ENCODE assay signal across 12 cellular contexts in the genomic region with DNA sequence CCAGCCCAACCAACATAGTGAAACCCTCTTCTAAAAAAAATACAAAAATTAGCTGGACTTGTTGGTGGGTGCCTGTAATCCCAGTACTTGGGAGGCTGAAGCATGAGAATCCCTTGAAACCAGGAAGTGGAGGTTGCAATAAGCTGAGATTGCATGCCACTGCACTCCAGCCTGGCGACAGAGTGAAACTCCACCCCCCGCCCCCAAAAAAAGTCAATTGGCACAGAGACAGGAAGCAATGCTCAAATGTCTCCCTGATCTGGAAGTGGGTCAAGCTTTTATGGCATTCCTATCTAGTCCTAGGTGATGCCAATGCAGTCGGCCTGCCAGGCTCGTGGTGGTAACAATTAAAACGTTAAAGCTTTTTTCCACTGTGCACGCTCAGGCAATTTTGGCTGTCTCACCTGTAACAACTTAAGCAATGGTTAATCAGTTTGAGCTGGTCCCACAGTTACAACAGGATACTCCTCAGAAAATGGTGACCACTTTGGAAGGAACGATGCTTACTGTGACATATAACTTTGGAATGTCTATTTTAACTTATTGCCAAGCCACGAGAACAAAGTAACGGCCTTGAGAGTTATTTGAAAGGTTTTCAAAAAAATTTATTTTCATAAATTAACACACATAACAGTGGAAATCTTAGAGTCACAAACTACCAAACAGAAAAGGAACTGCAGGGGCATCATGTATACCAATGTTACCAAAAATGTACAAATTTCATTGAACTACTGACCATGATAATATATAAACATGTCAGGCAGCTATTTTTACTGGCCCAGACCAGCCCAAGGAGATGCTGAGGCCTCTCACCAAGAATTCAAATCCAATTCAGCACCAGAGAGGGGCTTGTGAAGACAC. TPM values are rescaled to one million over a fixed set of nuclear protein-coding genes. Genes with fewer than 3 reads are reported as not detected.
DNase-seq lines count a peak whose midpoint lies in the region; ATAC-seq and TF ChIP-seq lines count a peak whose summit lies in the region.
"Had no signal": no experiment of that assay in that cellular context is flagged by ENCODE, and none has a peak within 500 bp of the region (broad histone marks: within the 10 kb centered on the region; RNA-seq: fewer than 3 reads in every experiment).

No MANE protein-coding gene starts in this region.

- CTCF ChIA-PET in PC-3 (lab: Charles Lee), result interaction anchor here (0.6 kb wide), 1 partner anchor 289 kb away, joined by 3 read pairs; no protein-coding TSS in a partner anchor

- H3K79me2 ChIP-seq in PC-3 (ENCODE audit: low read length) (no peaks in the 10 kb centered on the region), osteoblast (ENCODE audit: insufficient read depth, low read length) (no peaks in the 10 kb centered on the region)

- POLR2A ChIA-PET in PC-3 (lab: Charles Lee; ENCODE audit: unreplicated experiment), result no interaction called here

- H3K9ac ChIP-seq in BLaER1 treated with 17β-estradiol and CSF1 and Interleukin-3, amounts not matched to agents 10 nM and 100 nM, result no peak overlapping the region
- no peak overlapping the region for H3K9ac ChIP-seq in PC-3 (ENCODE audit: low read length)

- H3F3A ChIP-seq in PC-3 (ENCODE audit: low read length, unreplicated experiment), result no peaks in the 10 kb centered on the region

- DNase-seq in PC-3, result peak; percentile 48
- peak; percentile 61 for DNase-seq in epithelial cell of esophagus (ENCODE audit: low read depth)
- peak; percentile 68 for DNase-seq in osteoblast (ENCODE audit: insufficient read length, low spot score, missing footprints)
- DNase-seq in middle frontal gyrus (ENCODE audit: extremely low spot score, low spot score), result no peak
- DNase-seq in T-helper 1 cell, result no peak
- DNase-seq: activated CD8-positive, alpha-beta memory T cell treated with anti-CD3 and anti-CD28 coated beads, Interleukin-2, amount 10 ng/mL, durations not matched to agents 7 days and 5 days; COR-L47; NCI-H2227 treated with DMSO at 0.1 percent for 48 hours had no signal

- peak overlapping the region in 8 of 11 experiments; percentile 6 to 60 (median 29); a peak in 11 of 22 replicates for H3K4me2 ChIP-seq in BLaER1 treated with 17β-estradiol and CSF1 and Interleukin-3, amounts not matched to agents 10 nM and 100 nM
- no peak overlapping the region for H3K4me2 ChIP-seq in PC-3 (ENCODE audit: low read length)
- H3K4me2 ChIP-seq in osteoblast (ENCODE audit: insufficient read depth, low read length), result peak overlapping the region; percentile 83

- peaks cover 34 to 44% (median 42%) of the 10 kb centered on the region in 11 experiments for H3K36me3 ChIP-seq in BLaER1 treated with 17β-estradiol and CSF1 and Interleukin-3, amounts not matched to agents 10 nM and 100 nM
- H3K36me3 ChIP-seq in PC-3 (ENCODE audit: low read depth, low read length), result no peaks in the 10 kb centered on the region
- peaks cover 16% of the 10 kb centered on the region for H3K36me3 ChIP-seq in osteoblast (ENCODE audit: insufficient read depth, low read length)

- intact Hi-C loops in PC-3 (cut with micrococcal nuclease), result no loop called here

- TF ChIP-seq CTCF in PC-3 (conservative IDR thresholded peaks at IDR 0.05; ENCODE audit: low read depth, low read length), result no peak
- no peak for TF ChIP-seq CTCF in epithelial cell of esophagus (IDR thresholded peaks at IDR 0.05; ENCODE audit: insufficient read depth, low read depth, low read length, missing control alignments)
- no peak for TF ChIP-seq CTCF in osteoblast (IDR thresholded peaks at IDR 0.05; ENCODE audit: extremely low read depth, low read depth, low read length)

- no peaks in the 10 kb centered on the region for H3K27me3 ChIP-seq in BLaER1 treated with 17β-estradiol and CSF1 and Interleukin-3, amounts not matched to agents 10 nM and 100 nM
- H3K27me3 ChIP-seq in PC-3 (ENCODE audit: low read length) (no peaks in the 10 kb centered on the region), osteoblast (ENCODE audit: insufficient read depth, low read length) (no peaks in the 10 kb centered on the region)

- H3K4me3 ChIP-seq in BLaER1 treated with 17β-estradiol and CSF1 and Interleukin-3, amounts not matched to agents 10 nM and 100 nM, result no peak overlapping the region
- H3K4me3 ChIP-seq in PC-3 (ENCODE audit: low read length) (no peak overlapping the region), epithelial cell of esophagus (ENCODE audit: low read length) (no peak overlapping the region), osteoblast (ENCODE audit: insufficient read depth, low read length) (peak overlapping the region; percentile 52)
- H3K4me3 ChIP-seq: HAP-1 had no signal

- H2AFZ ChIP-seq in PC-3 (ENCODE audit: low read length), result no peak overlapping the region
- no peak overlapping the region for H2AFZ ChIP-seq in osteoblast (ENCODE audit: low read length)

- H3K9me3 ChIP-seq in BLaER1 treated with 17β-estradiol and CSF1 and Interleukin-3, amounts not matched to agents 10 nM and 100 nM (replicated peaks in 1 of 11), result peaks cover 0 to 8% (median 0%) of the 10 kb centered on the region in 11 experiments; a peak in 2 of 22 replicates
- no peaks in the 10 kb centered on the region for H3K9me3 ChIP-seq in PC-3 (ENCODE audit: low read length)
- H3K9me3 ChIP-seq in osteoblast (ENCODE audit: low read depth, low read length), result no peaks in the 10 kb centered on the region
- H3K9me3 ChIP-seq: HAP-1 had no signal

- ATAC-seq in PC-3, result peak; percentile 43
- ATAC-seq in GM18511 (IDR thresholded peaks at IDR 0.05; ENCODE audit: unreplicated experiment), result no peak
- ATAC-seq in GM21360 (IDR thresholded peaks at IDR 0.05; ENCODE audit: unreplicated experiment), result no peak
- ATAC-seq: activated CD8-positive, alpha-beta memory T cell treated with anti-CD3 and anti-CD28 coated beads, Interleukin-2, amount 10 ng/mL, durations not matched to agents 7 days and 5 days had no signal

- peak overlapping the region in 5 of 11 experiments; percentile 4 to 43 (median 7); a peak in 6 of 22 replicates for H3K27ac ChIP-seq in BLaER1 treated with 17β-estradiol and CSF1 and Interleukin-3, amounts not matched to agents 10 nM and 100 nM
- H3K27ac ChIP-seq in PC-3 (ENCODE audit: low read length) (no peak overlapping the region), osteoblast (ENCODE audit: low read depth, low read length) (peak overlapping the region; percentile 90)

- peaks cover 6 to 36% (median 24%) of the 10 kb centered on the region in 10 experiments for H3K4me1 ChIP-seq in BLaER1 treated with 17β-estradiol and CSF1 and Interleukin-3, amounts not matched to agents 10 nM and 100 nM
- H3K4me1 ChIP-seq in PC-3 (ENCODE audit: insufficient read depth, low read length), result peaks cover 11% of the 10 kb centered on the region
- H3K4me1 ChIP-seq in osteoblast (ENCODE audit: insufficient read depth, low read length), result peaks cover 51% of the 10 kb centered on the region
- H3K4me1 ChIP-seq: HAP-1 had no signal

- H4K20me1 ChIP-seq in BLaER1 treated with 17β-estradiol and CSF1 and Interleukin-3, amounts not matched to agents 10 nM and 100 nM, result peaks cover 0 to 18% (median 0%) of the 10 kb centered on the region in 11 experiments; a peak in 1 of 22 replicates
- H4K20me1 ChIP-seq in PC-3 (ENCODE audit: low read length) (no peaks in the 10 kb centered on the region), osteoblast (ENCODE audit: insufficient read depth, low read length) (no peaks in the 10 kb centered on the region)

- no TSS peak for BruUV-seq in PC-3 (replicated peaks; lab: Mats Ljungman, UMichigan)

- H3K9me2 ChIP-seq in PC-3 (replicated peaks; ENCODE audit: low read length), result no peaks in the 10 kb centered on the region

RNA-seq across cellular contexts. Expression of a gene that starts 19.0 kb away (rescaled TPM):
- total RNA-seq in PC-3 (2014; rRNA removed), result 36.0 and 50.5 TPM in 2 replicates
- total RNA-seq in osteoblast, result 35.1 and 37.3 TPM in 2 replicates

Comparison
In these comparisons a context has a peak if more than half of its experiments do, and no peak if none do; other contexts are left out.
1. DNase-seq: peak in PC-3 (single experiment), epithelial cell of esophagus (single experiment) and osteoblast (single experiment); none in middle frontal gyrus (single experiment) and T-helper 1 cell (0 of 5).